18 cellular contexts compared by ENCODE assay signal in the genomic region with DNA sequence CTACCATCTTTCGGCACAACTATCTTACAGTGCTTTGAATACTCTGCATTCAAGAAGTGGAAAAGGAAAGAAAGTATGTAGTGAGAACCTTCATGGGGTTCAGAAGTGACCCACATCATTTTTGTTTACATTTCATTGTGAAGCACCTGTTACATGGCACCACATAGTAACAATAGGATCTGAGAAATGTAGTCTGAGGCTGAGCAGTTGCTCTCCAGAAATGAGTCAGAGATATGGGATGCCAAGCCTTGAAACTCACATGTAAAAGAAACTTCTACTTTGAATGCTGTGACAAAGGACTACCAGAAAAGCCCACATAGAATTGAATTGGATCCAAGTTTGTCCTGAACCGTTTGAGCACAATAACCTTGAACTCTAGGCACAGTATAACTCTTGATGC.
DNase-seq lines count a peak whose midpoint lies in the region; ATAC-seq and TF ChIP-seq lines count a peak whose summit lies in the region.
"Had no signal": no experiment of that assay in that cellular context is flagged by ENCODE, and none has a peak within 500 bp of the region (broad histone marks: within the 10 kb centered on the region; RNA-seq: fewer than 3 reads in every experiment).

No MANE protein-coding gene starts in this region.

- no peak for TF ChIP-seq CTCF in Peyer's patch (IDR thresholded peaks at IDR 0.05)

- H3K4me3 ChIP-seq in Peyer's patch (no peak overlapping the region), H7 (ENCODE audit: insufficient read depth, low read depth, low read length) (no peak overlapping the region)
- H3K4me3 ChIP-seq: K562, ovary, SJSA1 had no signal

- H3K36me3 Mint-ChIP-seq in activated naive CD4-positive, alpha-beta T cell treated with anti-CD3 and anti-CD28 coated beads for 36 hours (ENCODE audit: low read depth), result no peaks in the 10 kb centered on the region

- CTCF ChIA-PET in activated naive CD4-positive, alpha-beta T cell treated with anti-CD3 and anti-CD28 coated beads for 36 hours (lab: Charles Lee), result no interaction called here

- no peak overlapping the region for H3K27ac Mint-ChIP-seq in activated naive CD4-positive, alpha-beta T cell treated with anti-CD3 and anti-CD28 coated beads for 36 hours

- no peaks in the 10 kb centered on the region for H3K4me1 Mint-ChIP-seq in activated naive CD4-positive, alpha-beta T cell treated with anti-CD3 and anti-CD28 coated beads for 36 hours (ENCODE audit: low read depth)

- peaks cover 1% of the 10 kb centered on the region for H3K9me3 Mint-ChIP-seq in activated naive CD4-positive, alpha-beta T cell treated with anti-CD3 and anti-CD28 coated beads for 36 hours

- H3K36me3 ChIP-seq in Peyer's patch, result no peaks in the 10 kb centered on the region
- H3K36me3 ChIP-seq in H7 (replicated peaks; ENCODE audit: control insufficient read depth, insufficient read depth, low read length), result no peaks in the 10 kb centered on the region
- H3K36me3 ChIP-seq: ovary, SJSA1 had no signal

- ATAC-seq in GM18498 (IDR thresholded peaks at IDR 0.05; ENCODE audit: unreplicated experiment) (peak; percentile 93), GM19452 (IDR thresholded peaks at IDR 0.05; ENCODE audit: unreplicated experiment) (peak; percentile 69), HG02678 (IDR thresholded peaks at IDR 0.05; ENCODE audit: unreplicated experiment) (peak; percentile 74), HG03378 (IDR thresholded peaks at IDR 0.05; ENCODE audit: unreplicated experiment) (peak; percentile 76)
- ATAC-seq: K562 had no signal

- H3K27me3 ChIP-seq in Peyer's patch (no peaks in the 10 kb centered on the region), H7 (ENCODE audit: control insufficient read depth, insufficient read depth, low read length) (no peaks in the 10 kb centered on the region)
- H3K27me3 ChIP-seq: ovary, SJSA1 had no signal

- H3K9me3 ChIP-seq in Peyer's patch, result no peaks in the 10 kb centered on the region
- H3K9me3 ChIP-seq: ovary, SJSA1 had no signal

- intact Hi-C loops in activated naive CD4-positive, alpha-beta T cell treated with anti-CD3 and anti-CD28 coated beads for 36 hours (cut with micrococcal nuclease), result no loop called here

- H3K27ac ChIP-seq in Peyer's patch, result no peak overlapping the region
- H3K27ac ChIP-seq: ovary, SJSA1 had no signal

- DNase-seq in activated naive CD4-positive, alpha-beta T cell treated with anti-CD3 and anti-CD28 coated beads for 36 hours, result no peak
- DNase-seq in SW480 (ENCODE audit: low spot score) (no peak), Peyer's patch (no peak), H7 (no peak)
- DNase-seq: ACHN; dermis blood vessel endothelial cell; HCEC 1CT; mesendoderm; NCI-H146; ovary; stimulated activated CD4-positive, alpha-beta T cell treated with anti-CD3 and anti-CD28 coated beads, Interleukin-15, amount 100 ng/mL, for 24 hours; trophoblast cell had no signal

- H3K4me1 ChIP-seq in Peyer's patch, result no peaks in the 10 kb centered on the region
- H3K4me1 ChIP-seq: SJSA1 had no signal

- TF ChIP-seq POLR2A in Peyer's patch (IDR thresholded peaks at IDR 0.05), result no peak

- H3K27me3 Mint-ChIP-seq in activated naive CD4-positive, alpha-beta T cell treated with anti-CD3 and anti-CD28 coated beads for 36 hours (ENCODE audit: low read depth), result no peaks in the 10 kb centered on the region

- H3K4me3 Mint-ChIP-seq in activated naive CD4-positive, alpha-beta T cell treated with anti-CD3 and anti-CD28 coated beads for 36 hours, result no peak overlapping the region
